In the genomic region with DNA sequence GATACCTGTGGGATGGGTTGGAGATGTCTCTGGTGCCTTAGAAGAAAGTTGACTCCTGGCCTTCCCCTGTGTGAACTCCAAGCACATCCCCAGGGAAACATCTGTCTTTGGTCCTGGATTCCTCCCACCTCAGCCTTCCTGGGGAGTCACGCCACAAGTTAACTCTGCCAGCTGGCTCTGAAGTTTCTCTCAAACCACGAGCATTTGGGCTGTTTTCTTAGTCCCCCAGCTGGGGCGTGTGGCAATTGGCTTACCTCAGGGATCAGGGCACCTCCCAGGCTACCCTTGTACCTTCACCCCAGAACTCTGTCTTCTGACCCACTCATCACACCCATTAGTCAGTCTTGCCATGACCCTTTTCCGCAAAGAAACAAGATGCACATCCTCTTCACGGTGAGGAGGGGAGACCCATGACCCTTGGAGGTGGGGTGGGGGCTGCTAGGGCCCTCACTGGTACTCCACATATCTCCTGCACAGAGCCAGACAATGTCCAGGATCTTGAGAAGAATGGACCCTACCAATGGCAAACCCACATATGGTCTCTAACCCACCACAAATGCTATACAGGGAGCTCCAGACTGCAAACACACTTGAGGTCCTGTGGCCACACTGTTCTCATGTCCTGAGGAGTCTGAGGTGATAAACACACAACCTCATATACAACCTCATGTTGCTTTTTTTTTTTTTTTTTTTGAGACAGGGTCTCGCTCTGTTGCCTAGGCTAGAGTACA, we compare ENCODE assay signal across 1 cellular context.
TF ChIP-seq lines count a peak whose summit lies in the region.

No MANE protein-coding gene starts in this region.

TF ChIP-seq in SK-N-SH treated with all-trans-retinoic acid at 6 μM for 48 hours, 23 proteins besides CTCF, POLR2A, EP300 and RAD21 (continued from another document):
- TF ChIP-seq ZNF565 (CRISPR knock-in tag; conservative IDR thresholded peaks at IDR 0.05; ENCODE audit: low read depth) (no peak), ZNF70 (CRISPR knock-in tag; IDR thresholded peaks at IDR 0.05) (no peak)
- TF ChIP-seq, protein P1, sequence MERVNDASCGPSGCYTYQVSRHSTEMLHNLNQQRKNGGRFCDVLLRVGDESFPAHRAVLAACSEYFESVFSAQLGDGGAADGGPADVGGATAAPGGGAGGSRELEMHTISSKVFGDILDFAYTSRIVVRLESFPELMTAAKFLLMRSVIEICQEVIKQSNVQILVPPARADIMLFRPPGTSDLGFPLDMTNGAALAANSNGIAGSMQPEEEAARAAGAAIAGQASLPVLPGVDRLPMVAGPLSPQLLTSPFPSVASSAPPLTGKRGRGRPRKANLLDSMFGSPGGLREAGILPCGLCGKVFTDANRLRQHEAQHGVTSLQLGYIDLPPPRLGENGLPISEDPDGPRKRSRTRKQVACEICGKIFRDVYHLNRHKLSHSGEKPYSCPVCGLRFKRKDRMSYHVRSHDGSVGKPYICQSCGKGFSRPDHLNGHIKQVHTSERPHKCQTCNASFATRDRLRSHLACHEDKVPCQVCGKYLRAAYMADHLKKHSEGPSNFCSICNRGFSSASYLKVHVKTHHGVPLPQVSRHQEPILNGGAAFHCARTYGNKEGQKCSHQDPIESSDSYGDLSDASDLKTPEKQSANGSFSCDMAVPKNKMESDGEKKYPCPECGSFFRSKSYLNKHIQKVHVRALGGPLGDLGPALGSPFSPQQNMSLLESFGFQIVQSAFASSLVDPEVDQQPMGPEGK (CRISPR knock-in tag; IDR thresholded peaks at IDR 0.05; ENCODE audit: borderline replicate concordance) = no peak
